In the genomic region with DNA sequence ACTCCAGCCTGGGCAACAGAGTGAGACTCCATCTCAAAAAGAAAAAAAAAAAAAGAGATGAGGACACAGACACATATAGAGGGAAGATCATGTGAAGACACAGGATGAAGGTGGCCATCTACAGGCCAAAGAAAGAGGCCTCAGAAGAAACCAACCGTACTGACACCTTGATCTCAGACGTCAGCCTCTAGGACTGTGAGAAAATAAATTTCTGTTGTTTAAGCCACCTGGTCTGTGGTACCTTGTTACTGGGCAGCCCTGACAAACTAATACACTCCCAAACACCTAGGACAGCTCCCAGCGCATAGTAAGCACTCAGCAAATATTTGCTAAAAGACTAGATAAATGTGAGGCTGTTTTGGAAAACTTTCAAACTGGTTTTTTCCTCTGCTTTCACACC, we compare ENCODE assay signal across 23 cellular contexts. TPM values are rescaled to one million over a fixed set of nuclear protein-coding genes. Genes with fewer than 3 reads are reported as not detected.
DNase-seq lines count a peak whose midpoint lies in the region; ATAC-seq, FAIRE-seq and TF ChIP-seq lines count a peak whose summit lies in the region.
"Had no signal": no experiment of that assay in that cellular context is flagged by ENCODE, and none has a peak within 500 bp of the region (broad histone marks: within the 10 kb centered on the region; RNA-seq: fewer than 3 reads in every experiment).

No MANE protein-coding gene starts in this region.

- no peak; a peak in 1 of 4 replicates for TF ChIP-seq RAD21 in K562 (CRISPR knock-in tag; conservative IDR thresholded peaks at IDR 0.05 in 1 of 2, IDR thresholded peaks at IDR 0.05 in 1 of 2)

- H3K79me2 ChIP-seq in PC-3 (ENCODE audit: low read length) (no peaks in the 10 kb centered on the region), K562 (ENCODE audit: control insufficient read depth, insufficient read depth, low read length) (no peaks in the 10 kb centered on the region)

- TF ChIP-seq CTCF in A673 (conservative IDR thresholded peaks at IDR 0.05; ENCODE audit: low read depth, low read length) (0 out of 2 replicates have a peak, but pooled peaks have one; percentile 10), PC-3 (conservative IDR thresholded peaks at IDR 0.05; ENCODE audit: low read depth, low read length) (peak; percentile 31), K562 (IDR thresholded peaks at IDR 0.05 in 2 of 3, conservative IDR thresholded peaks at IDR 0.05 in 1 of 3; ENCODE audit: insufficient read depth in 2 of 3, low read depth in 1 of 3, low read length in 3 of 3) (peak; percentile 3 to 37 (median 26); a peak in 2 of 6 replicates), breast epithelium (IDR thresholded peaks at IDR 0.05) (no peak), adrenal gland (IDR thresholded peaks at IDR 0.05) (no peak)

- DNase-seq in A673 (ENCODE audit: low spot score) (no peak), HEK293T (ENCODE audit: extremely low spot score) (no peak), PC-3 (peak; percentile 45), K562 (ENCODE audit: extremely low read depth in 1 of 4, low spot score in 3 of 4) (peak in 1 of 4 experiments; percentile 29), breast epithelium (ENCODE audit: low spot score in 2 of 2) (no peak), KBM-7 (no peak), adrenal gland (no peak), mucosa of gallbladder (ENCODE audit: low spot score) (no peak)
- DNase-seq: activated CD4-positive, alpha-beta T cell treated with anti-CD3 and anti-CD28 coated beads for 4 hours; activated naive CD4-positive, alpha-beta T cell treated with Interleukin-2 at 50 U/mL for 16 hours; activated T-cell treated with anti-CD3 and anti-CD28 coated beads, Interleukin-2, amount 50 U/mL, for 72 hours; aorta; dorsolateral prefrontal cortex; mesenchymal stem cell; NCI-H1092 treated with DMSO at 0.1 percent for 48 hours; NCI-H187 treated with DMSO at 0.1 percent for 48 hours; NCI-H526 treated with DMSO at 0.1 percent for 48 hours; sigmoid colon; stimulated activated naive CD8-positive, alpha-beta T cell treated with anti-CD3 and anti-CD28 coated beads, Interleukin-15, Interleukin-2, amounts not matched to agents 100 U/mL and 50 U/mL, for 24 hours had no signal

- POLR2A ChIA-PET in A673 (lab: Charles Lee; ENCODE audit: low non-redundant PET) (no interaction called here), HEK293T (lab: Yijun Ruan, JAX) (no interaction called here), PC-3 (lab: Charles Lee; ENCODE audit: unreplicated experiment) (no interaction called here), K562 (lab: Yijun Ruan, JAX) (no interaction called here)

- BruUV-seq in A673 (replicated peaks; lab: Mats Ljungman, UMichigan) (no TSS peak), PC-3 (replicated peaks; lab: Mats Ljungman, UMichigan) (no TSS peak), K562 (replicated peaks; lab: Mats Ljungman, UMichigan) (no TSS peak)

- H3K9me2 ChIP-seq in PC-3 (replicated peaks; ENCODE audit: low read length), result no peaks in the 10 kb centered on the region

- H3K9me1 ChIP-seq in K562 (ENCODE audit: control insufficient read depth, insufficient read depth, low read length), result no peaks in the 10 kb centered on the region

- H3K9me3 ChIP-seq in A673 (ENCODE audit: low read depth, low read length, poor library complexity, severe bottlenecking) (no peaks in the 10 kb centered on the region), PC-3 (ENCODE audit: low read length) (no peaks in the 10 kb centered on the region), K562 (replicated peaks; ENCODE audit: control insufficient read depth, insufficient read depth, low read depth, low read length) (no peaks in the 10 kb centered on the region), breast epithelium (no peaks in the 10 kb centered on the region), adrenal gland (replicated peaks in 1 of 3) (no peaks in the 10 kb centered on the region)
- H3K9me3 ChIP-seq: neutrophil, sigmoid colon, thoracic aorta had no signal

- ATAC-seq in PC-3 (peak; percentile 49), K562 (peak; percentile 82)
- ATAC-seq: activated T-cell treated with anti-CD3 and anti-CD28 coated beads, Interleukin-2, amount 50 U/mL, for 72 hours; stimulated activated naive CD8-positive, alpha-beta T cell treated with anti-CD3 and anti-CD28 coated beads, Interleukin-15, Interleukin-2, amounts not matched to agents 100 U/mL and 50 U/mL, for 24 hours had no signal

- H3K4me2 ChIP-seq in PC-3 (ENCODE audit: low read length), result no peak overlapping the region
- H3K4me2 ChIP-seq in K562 (ENCODE audit: insufficient read depth, low read length), result no peak overlapping the region

- TF ChIP-seq POLR2A in K562 (conservative IDR thresholded peaks at IDR 0.05), result no peak
- TF ChIP-seq POLR2A in breast epithelium (IDR thresholded peaks at IDR 0.05), result no peak
- TF ChIP-seq POLR2A in adrenal gland (IDR thresholded peaks at IDR 0.05), result no peak

- H3K36me3 ChIP-seq in A673 (ENCODE audit: insufficient read depth, low read length, poor library complexity, severe bottlenecking) (no peaks in the 10 kb centered on the region), PC-3 (ENCODE audit: low read depth, low read length) (no peaks in the 10 kb centered on the region), K562 (ENCODE audit: control insufficient read depth, insufficient read depth, low read length) (no peaks in the 10 kb centered on the region), breast epithelium (no peaks in the 10 kb centered on the region), adrenal gland (replicated peaks in 1 of 2) (no peaks in the 10 kb centered on the region)
- H3K36me3 ChIP-seq: neutrophil, sigmoid colon, thoracic aorta had no signal

- CTCF ChIA-PET in A673 (lab: Charles Lee), result no interaction called here
- CTCF ChIA-PET in HEK293T (lab: Yijun Ruan, JAX), result interaction anchor here (0.6 kb wide), 1 partner anchor 33 kb away, joined by 4 read pairs; no protein-coding TSS in a partner anchor
- CTCF ChIA-PET in PC-3 (lab: Charles Lee), result no interaction called here
- CTCF ChIA-PET in K562 (lab: Yijun Ruan, JAX; ENCODE audit: low intra/inter-chr PET ratio), result no interaction called here

- H3F3A ChIP-seq in PC-3 (ENCODE audit: low read length, unreplicated experiment), result no peaks in the 10 kb centered on the region

- H4K20me1 ChIP-seq in PC-3 (ENCODE audit: low read length) (no peaks in the 10 kb centered on the region), K562 (replicated peaks; ENCODE audit: control insufficient read depth, insufficient read depth, low read length) (no peaks in the 10 kb centered on the region)

- intact Hi-C loops in A673 (cut with micrococcal nuclease; ENCODE audit: unreplicated experiment) (no loop called here), PC-3 (cut with micrococcal nuclease) (no loop called here), K562 (cut with micrococcal nuclease) (no loop called here), breast epithelium (cut with DNase I; ENCODE audit: low total_unique reads) (no loop called here), adrenal gland (cut with DNase I) (no loop called here)

- no peak for TF ChIP-seq EP300 in K562 (IDR thresholded peaks at IDR 0.05; ENCODE audit: low read length)

- H3K9ac ChIP-seq in PC-3 (ENCODE audit: low read length) (no peak overlapping the region), K562 (ENCODE audit: insufficient read depth in 1 of 2, low read depth in 2 of 2, low read length in 2 of 2) (no peak overlapping the region)

- FAIRE-seq in K562 (lab: Jason Lieb, UNC), result peak; percentile 19
- FAIRE-seq: endothelial cell of umbilical vein, TTC549 had no signal

- WGBS in K562 (ENCODE audit: insufficient coverage, low coverage, missing lambda C conversion rate), result 14% methylated on average over 3 of the region's 3 CpGs
- 56 to 66% (median 58%) methylated on average over 3 of the region's 3 CpGs for WGBS in adrenal gland, 4 donors

- no peaks in the 10 kb centered on the region for H3K4me1 ChIP-seq in A673 (ENCODE audit: insufficient read depth, low read length, poor library complexity, severe bottlenecking)
- peaks cover 24% of the 10 kb centered on the region for H3K4me1 ChIP-seq in PC-3 (ENCODE audit: insufficient read depth, low read length)
- H3K4me1 ChIP-seq in K562 (replicated peaks in 1 of 2; ENCODE audit: control insufficient read depth in 2 of 2, insufficient read depth in 2 of 2, low read length in 2 of 2), result peaks cover 0 to 14% of the 10 kb centered on the region in 2 experiments; a peak in 3 of 5 replicates
- H3K4me1 ChIP-seq in breast epithelium, result no peaks in the 10 kb centered on the region
- H3K4me1 ChIP-seq in adrenal gland (replicated peaks in 1 of 2), result no peaks in the 10 kb centered on the region

- H3K27me3 ChIP-seq in A673 (replicated peaks; ENCODE audit: insufficient read depth, low read depth, low read length, poor library complexity) (no peaks in the 10 kb centered on the region), PC-3 (ENCODE audit: low read length) (no peaks in the 10 kb centered on the region), K562 (ENCODE audit: control insufficient read depth in 2 of 2, insufficient read depth in 2 of 2, low read length in 2 of 2) (no peaks in the 10 kb centered on the region; a peak in 1 of 5 replicates), breast epithelium (peaks cover 0 to 9% of the 10 kb centered on the region in 2 donors), adrenal gland (no peaks in the 10 kb centered on the region)
- H3K27me3 ChIP-seq: neutrophil, sigmoid colon had no signal

- H2AFZ ChIP-seq in PC-3 (ENCODE audit: low read length) (no peak overlapping the region), K562 (ENCODE audit: low read depth, low read length) (no peak overlapping the region)

- in situ Hi-C loops in K562 (cut with MboI), result no loop called here
- in situ Hi-C loops in KBM-7 (cut with MboI; ENCODE audit: low pct_unique_long_range_greater_than_20kb, low sequenced_read_pairs), result no loop called here

- H3K27ac ChIP-seq in A673 (ENCODE audit: low read depth, low read length, poor library complexity, severe bottlenecking), result no peak overlapping the region
- no peak overlapping the region for H3K27ac ChIP-seq in PC-3 (ENCODE audit: low read length)
- no peak overlapping the region for H3K27ac ChIP-seq in K562 (ENCODE audit: extremely low read depth, low read depth, low read length)
- no peak overlapping the region for H3K27ac ChIP-seq in breast epithelium
- H3K27ac ChIP-seq in adrenal gland, result no peak overlapping the region
- H3K27ac ChIP-seq: dorsolateral prefrontal cortex, neutrophil, sigmoid colon, thoracic aorta had no signal

- H3K4me3 ChIP-seq in A673 (ENCODE audit: low read depth, low read length, poor library complexity, severe bottlenecking), result no peak overlapping the region
- H3K4me3 ChIP-seq in PC-3 (ENCODE audit: low read length), result no peak overlapping the region
- H3K4me3 ChIP-seq in K562, result no peak overlapping the region
- no peak overlapping the region for H3K4me3 ChIP-seq in breast epithelium
- no peak overlapping the region for H3K4me3 ChIP-seq in adrenal gland
- H3K4me3 ChIP-seq: dorsolateral prefrontal cortex, sigmoid colon, thoracic aorta had no signal

RNA-seq across cellular contexts. Expression of gene MOSPD1, which starts 16.5 kb away (rescaled TPM):
- 12.7 and 14.1 TPM in 2 replicates for total RNA-seq in A673 (2021)
- 16.0 and 27.5 TPM in 2 replicates for total RNA-seq in PC-3 (2014; rRNA removed)
- 2.1 and 8.5 TPM in 2 replicates for total RNA-seq in K562 (2011; cell fraction: chromatin; rRNA removed; ENCODE audit: low replicate concordance)
- 1.2 and 1.4 TPM in 2 replicates for total RNA-seq in K562 (2011; cell fraction: nucleolus; rRNA removed)
- total RNA-seq in K562 (2011; cell fraction: nucleoplasm; rRNA removed), result 1.9 and 2.7 TPM in 2 replicates
- 3.5 and 3.6 TPM in 2 replicates for total RNA-seq in K562 (2014; rRNA removed)
- total RNA-seq in K562 (2014; rRNA removed; fragmentation: Illumina TruSeq; extraction: Trizol), result 9.6 and 11.2 TPM in 2 replicates
- total RNA-seq in K562 (2015; rRNA removed; fragmentation: Illumina TruSeq; extraction: Trizol), result 7.4 and 7.8 TPM in 2 replicates
- total RNA-seq in K562 (2021), result 6.1 and 6.9 TPM in 2 replicates
- 2.9 and 5.1 TPM in 2 replicates for polyA plus RNA-seq in K562 (2011; rRNA removed)
- 0.46 and 2.3 TPM in 2 replicates for polyA plus RNA-seq in K562 (2011; cell fraction: cytosol; rRNA removed)
- polyA plus RNA-seq in K562 (2011; cell fraction: nucleus; rRNA removed), result 0.51 and 1.2 TPM in 2 replicates
- 5.0 and 14.5 TPM in 2 replicates for polyA plus RNA-seq in K562 (2012)
- 5.2 and 7.3 TPM in 2 replicates for polyA plus RNA-seq in K562 (2014; fragmentation: Illumina TruSeq; extraction: Trizol)
- polyA plus RNA-seq in K562 (2014; fragmentation: Nextera tagmentation; extraction: Ambion mirVana), result 10 to 100 TPM; 14.6 to 17.0 TPM
- 2.6 and 5.4 TPM in 2 replicates for polyA plus RNA-seq in K562 (2014; rRNA removed)
- polyA minus RNA-seq in K562 (2011; rRNA and poly(A)+ RNA removed), result 9.7 and 10.8 TPM in 2 replicates
- 2.1 and 2.5 TPM in 2 replicates for polyA minus RNA-seq in K562 (2011; cell fraction: cytosol; rRNA and poly(A)+ RNA removed)
- 0.27 and 1.8 TPM in 2 replicates for polyA minus RNA-seq in K562 (2011; cell fraction: nucleus; rRNA and poly(A)+ RNA removed)
- 10 to 100 TPM; 13.8 to 18.3 (median 17.6) TPM for total RNA-seq in breast epithelium
- total RNA-seq in adrenal gland, result 100 to 1,000 TPM in 1 of 8 donors, 10 to 100 TPM in 7; 16.6 to 104 (median 26.2) TPM
- polyA plus RNA-seq in adrenal gland, result 10 to 100 TPM in 2 of 3 donors, 1 to 10 TPM in 1; 7.0 to 38.3 (median 12.9) TPM
- 7.7 TPM for total RNA-seq in mucosa of gallbladder

RNA-seq across cellular contexts. Expression of gene SMIM10, which starts 59.2 kb away (rescaled TPM):
- total RNA-seq in A673 (2021), result not detected in 2 replicates
- total RNA-seq in PC-3 (2014; rRNA removed), result not detected in 2 replicates
- total RNA-seq in K562 (2011; cell fraction: chromatin; rRNA removed; ENCODE audit: low replicate concordance), result 0.81 and 3.7 TPM in 2 replicates
- 1.2 and 2.9 TPM in 2 replicates for total RNA-seq in K562 (2011; cell fraction: nucleolus; rRNA removed)
- total RNA-seq in K562 (2011; cell fraction: nucleoplasm; rRNA removed), result 2.5 and 2.7 TPM in 2 replicates
- 16.4 and 18.2 TPM in 2 replicates for total RNA-seq in K562 (2014; rRNA removed)
- total RNA-seq in K562 (2014; rRNA removed; fragmentation: Illumina TruSeq; extraction: Trizol), result 16.8 and 17.5 TPM in 2 replicates
- 21.6 and 25.3 TPM in 2 replicates for total RNA-seq in K562 (2015; rRNA removed; fragmentation: Illumina TruSeq; extraction: Trizol)
- total RNA-seq in K562 (2021), result 8.3 and 8.5 TPM in 2 replicates
- polyA plus RNA-seq in K562 (2011; rRNA removed), result 4.8 and 11.0 TPM in 2 replicates
- 6.9 and 21.5 TPM in 2 replicates for polyA plus RNA-seq in K562 (2011; cell fraction: cytosol; rRNA removed)
- 3.3 and 6.6 TPM in 2 replicates for polyA plus RNA-seq in K562 (2011; cell fraction: nucleus; rRNA removed)
- polyA plus RNA-seq in K562 (2012), result 19.4 and 20.5 TPM in 2 replicates
- 16.0 and 21.9 TPM in 2 replicates for polyA plus RNA-seq in K562 (2014; fragmentation: Illumina TruSeq; extraction: Trizol)
- 1 to 10 TPM; 2.1 to 4.2 TPM for polyA plus RNA-seq in K562 (2014; fragmentation: Nextera tagmentation; extraction: Ambion mirVana)
- 21.8 and 23.0 TPM in 2 replicates for polyA plus RNA-seq in K562 (2014; rRNA removed)
- polyA minus RNA-seq in K562 (2011; rRNA and poly(A)+ RNA removed), result 1.5 and 2.9 TPM in 2 replicates
- 1.5 and 2.3 TPM in 2 replicates for polyA minus RNA-seq in K562 (2011; cell fraction: cytosol; rRNA and poly(A)+ RNA removed)
- 1.3 TPM in 2 replicates for polyA minus RNA-seq in K562 (2011; cell fraction: nucleus; rRNA and poly(A)+ RNA removed)
- 1 to 10 TPM; 2.3 to 6.2 (median 4.5) TPM for total RNA-seq in breast epithelium
- total RNA-seq in adrenal gland, result 10 to 100 TPM in 5 of 8 donors, 1 to 10 TPM in 3; 6.9 to 22.0 (median 11.9) TPM
- polyA plus RNA-seq in adrenal gland, result 10 to 100 TPM; 14.5 to 27.4 (median 23.6) TPM
- total RNA-seq in mucosa of gallbladder, result 4.1 TPM

Comparison
In these comparisons a context has a peak if more than half of its experiments do, and no peak if none do; other contexts are left out.
1. CTCF ChIP-seq: peak in A673 (single experiment), PC-3 (single experiment) and K562 (3 of 3); none in breast epithelium (0 of 3) and adrenal gland (0 of 6).